Comparison of ENCODE assay signal across 8 cellular contexts in the genomic region with DNA sequence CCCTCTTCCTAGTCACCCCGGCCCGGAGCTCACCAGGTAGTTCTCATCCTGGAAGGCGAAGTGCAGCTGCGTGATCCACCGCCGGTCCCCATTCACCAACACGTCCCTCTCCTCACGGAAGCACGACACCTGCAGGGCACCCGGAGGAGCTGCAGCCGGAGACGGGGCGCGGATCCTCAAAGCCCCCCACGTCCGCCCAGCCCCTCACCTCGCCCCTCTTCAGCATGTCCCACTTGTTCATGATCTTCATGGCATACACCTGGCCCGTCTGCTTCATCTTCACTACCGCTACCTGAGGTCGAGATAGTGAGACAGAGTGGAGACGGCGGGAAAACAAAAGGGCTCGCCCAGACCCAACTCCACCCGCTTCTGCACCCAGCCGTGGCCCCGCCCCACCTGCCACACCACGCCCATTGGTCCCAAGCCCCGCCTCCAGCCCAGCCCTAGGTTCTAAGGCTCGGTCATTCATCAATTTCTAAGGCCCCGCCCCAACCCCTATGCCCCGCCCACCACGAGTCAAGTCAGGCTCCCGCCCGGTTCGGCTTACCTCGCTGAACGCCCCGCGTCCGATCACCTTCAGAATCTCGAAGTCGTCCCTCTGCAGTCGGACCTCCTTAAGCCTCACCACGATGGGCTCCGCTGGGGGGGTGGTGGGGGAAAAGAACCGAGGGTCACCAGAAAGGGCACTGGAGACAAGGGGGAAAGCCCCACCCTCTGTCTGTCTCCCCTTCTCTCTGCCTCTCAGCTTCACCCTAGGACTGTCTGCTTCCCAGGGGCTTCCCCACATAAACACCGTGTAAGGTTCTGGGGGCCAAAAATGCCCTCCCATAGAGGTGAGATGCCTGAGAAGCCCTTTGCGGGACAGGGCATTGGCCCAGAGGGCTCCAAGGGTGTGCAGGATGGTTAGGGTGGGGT. TPM values are rescaled to one million over a fixed set of nuclear protein-coding genes. Genes with fewer than 3 reads are reported as not detected.
DNase-seq lines count a peak whose midpoint lies in the region; ATAC-seq and TF ChIP-seq lines count a peak whose summit lies in the region.

No MANE protein-coding gene starts in this region.

- H3K27ac ChIP-seq in effector memory CD4-positive, alpha-beta T cell (ENCODE audit: insufficient read depth, low read length, poor library complexity, severe bottlenecking): no peak overlapping the region
- peak overlapping the region; percentile 88 for H3K27ac ChIP-seq in muscle layer of colon (ENCODE audit: low read depth, low read length)

- H3K9ac ChIP-seq in muscle layer of colon (ENCODE audit: low read length): peak overlapping the region; percentile 58

- CTCF ChIA-PET in activated CD4-positive, alpha-beta memory T cell treated with anti-CD3 and anti-CD28 coated beads, Interleukin-2, amount 10 ng/mL, durations not matched to agents 7 days and 5 days (lab: Charles Lee): interaction anchor here (0.9 to 1.8 kb wide), 6 partner anchors 10 to 123 kb away, joined by 3 to 52 read pairs (median 8); a partner anchor contains a TSS

- in situ Hi-C loops in GM13977 (cut with MboI; ENCODE audit: low pct_unique_long_range_greater_than_20kb, low sequenced_read_pairs, unreplicated experiment): no loop called here

- peak overlapping the region; percentile 67 for H3K4me3 Mint-ChIP-seq in activated CD4-positive, alpha-beta memory T cell treated with anti-CD3 and anti-CD28 coated beads, Interleukin-2, amount 10 ng/mL, durations not matched to agents 7 days and 5 days
- peak overlapping the region; percentile 79 for H3K4me3 Mint-ChIP-seq in stimulated activated effector memory CD8-positive, alpha-beta T cell treated with anti-CD3 and anti-CD28 coated beads, Interleukin-12 subunit alpha, Interleukin-12 subunit beta, amount 100 ng/mL, for 72 hours

- POLR2A ChIA-PET in activated CD4-positive, alpha-beta memory T cell treated with anti-CD3 and anti-CD28 coated beads, Interleukin-2, amount 10 ng/mL, durations not matched to agents 7 days and 5 days (lab: Charles Lee): interaction anchor here (0.8 to 1.5 kb wide), 4 partner anchors 9 to 48 kb away, joined by 3 to 9 read pairs (median 6); a partner anchor contains a TSS

- TF ChIP-seq CTCF in GM13977 (IDR thresholded peaks at IDR 0.05; ENCODE audit: extremely low read depth, insufficient read depth, missing control alignments): peak; percentile 76

- peak overlapping the region; percentile 8 for H3K4me3 ChIP-seq in effector memory CD4-positive, alpha-beta T cell (ENCODE audit: insufficient read depth, low read depth, low read length, poor library complexity, severe bottlenecking)
- H3K4me3 ChIP-seq in muscle layer of colon (ENCODE audit: low read depth in 1 of 2, low read length in 2 of 2): peak overlapping the region; percentile 87 to 92

- H3K4me1 Mint-ChIP-seq in activated CD4-positive, alpha-beta memory T cell treated with anti-CD3 and anti-CD28 coated beads, Interleukin-2, amount 10 ng/mL, durations not matched to agents 7 days and 5 days: peaks cover 20% of the 10 kb centered on the region
- H3K4me1 Mint-ChIP-seq in stimulated activated effector memory CD8-positive, alpha-beta T cell treated with anti-CD3 and anti-CD28 coated beads, Interleukin-12 subunit alpha, Interleukin-12 subunit beta, amount 100 ng/mL, for 72 hours: peaks cover 26% of the 10 kb centered on the region

- no peaks in the 10 kb centered on the region for H3K9me3 ChIP-seq in effector memory CD4-positive, alpha-beta T cell (ENCODE audit: control insufficient read depth, low read length)
- no peaks in the 10 kb centered on the region for H3K9me3 ChIP-seq in muscle layer of colon (ENCODE audit: low read length)

- peaks cover 14% of the 10 kb centered on the region for H3K4me1 ChIP-seq in effector memory CD4-positive, alpha-beta T cell (ENCODE audit: control insufficient read depth, insufficient read depth, low read length, poor library complexity, severe bottlenecking)
- peaks cover 42% of the 10 kb centered on the region for H3K4me1 ChIP-seq in muscle layer of colon (ENCODE audit: insufficient read depth, low read length)

- peak; percentile 98 for DNase-seq in GM13977 (ENCODE audit: low spot score)
- peak; percentile 86 for DNase-seq in NCI-H345 (lab: John Stamatoyannopoulos, UW)
- DNase-seq in activated CD4-positive, alpha-beta memory T cell treated with anti-CD3 and anti-CD28 coated beads, Interleukin-2, amount 10 ng/mL, durations not matched to agents 7 days and 5 days: peak; percentile 95
- DNase-seq in effector memory CD4-positive, alpha-beta T cell: peak; percentile 73 to 83 (median 75)
- DNase-seq in stimulated activated effector memory CD8-positive, alpha-beta T cell treated with anti-CD3 and anti-CD28 coated beads, Interleukin-12 subunit alpha, Interleukin-12 subunit beta, amount 100 ng/mL, for 72 hours (ENCODE audit: low spot score in 2 of 2): peak; percentile 84 to 97
- DNase-seq in SW 1271 (lab: John Stamatoyannopoulos, UW): no peak

- H3K27ac Mint-ChIP-seq in activated CD4-positive, alpha-beta memory T cell treated with anti-CD3 and anti-CD28 coated beads, Interleukin-2, amount 10 ng/mL, durations not matched to agents 7 days and 5 days: peak overlapping the region; percentile 33
- peak overlapping the region; percentile 82 for H3K27ac Mint-ChIP-seq in stimulated activated effector memory CD8-positive, alpha-beta T cell treated with anti-CD3 and anti-CD28 coated beads, Interleukin-12 subunit alpha, Interleukin-12 subunit beta, amount 100 ng/mL, for 72 hours

- H3K27me3 ChIP-seq in effector memory CD4-positive, alpha-beta T cell (replicated peaks; ENCODE audit: control insufficient read depth, insufficient read depth, low read length, poor library complexity, severe bottlenecking): peaks cover 9% of the 10 kb centered on the region
- no peaks in the 10 kb centered on the region for H3K27me3 ChIP-seq in muscle layer of colon (ENCODE audit: control insufficient read depth in 1 of 2, insufficient read depth in 2 of 2, low read length in 2 of 2)

- H3K36me3 ChIP-seq in effector memory CD4-positive, alpha-beta T cell (ENCODE audit: control insufficient read depth, insufficient read depth, low read length): no peaks in the 10 kb centered on the region
- H3K36me3 ChIP-seq in muscle layer of colon (ENCODE audit: insufficient read depth, low read length): peaks cover 37% of the 10 kb centered on the region

- peaks cover 18% of the 10 kb centered on the region for H3K36me3 Mint-ChIP-seq in activated CD4-positive, alpha-beta memory T cell treated with anti-CD3 and anti-CD28 coated beads, Interleukin-2, amount 10 ng/mL, durations not matched to agents 7 days and 5 days (ENCODE audit: low read depth)
- peaks cover 26% of the 10 kb centered on the region for H3K36me3 Mint-ChIP-seq in stimulated activated effector memory CD8-positive, alpha-beta T cell treated with anti-CD3 and anti-CD28 coated beads, Interleukin-12 subunit alpha, Interleukin-12 subunit beta, amount 100 ng/mL, for 72 hours

- no peaks in the 10 kb centered on the region for H3K9me3 Mint-ChIP-seq in activated CD4-positive, alpha-beta memory T cell treated with anti-CD3 and anti-CD28 coated beads, Interleukin-2, amount 10 ng/mL, durations not matched to agents 7 days and 5 days
- no peaks in the 10 kb centered on the region for H3K9me3 Mint-ChIP-seq in stimulated activated effector memory CD8-positive, alpha-beta T cell treated with anti-CD3 and anti-CD28 coated beads, Interleukin-12 subunit alpha, Interleukin-12 subunit beta, amount 100 ng/mL, for 72 hours

- ATAC-seq in HG02981 (IDR thresholded peaks at IDR 0.05; ENCODE audit: unreplicated experiment): peak; percentile 70
- peak; percentile 92 for ATAC-seq in stimulated activated effector memory CD8-positive, alpha-beta T cell treated with anti-CD3 and anti-CD28 coated beads, Interleukin-12 subunit alpha, Interleukin-12 subunit beta, amount 100 ng/mL, for 72 hours

- H3K27me3 Mint-ChIP-seq in activated CD4-positive, alpha-beta memory T cell treated with anti-CD3 and anti-CD28 coated beads, Interleukin-2, amount 10 ng/mL, durations not matched to agents 7 days and 5 days: peaks cover 8% of the 10 kb centered on the region

RNA-seq across cellular contexts. Expression of a gene that starts 2.8 kb away (rescaled TPM):
- total RNA-seq in activated CD4-positive, alpha-beta memory T cell treated with anti-CD3 and anti-CD28 coated beads, Interleukin-2, amount 10 ng/mL, durations not matched to agents 7 days and 5 days: 10 to 100 TPM; 29.5 to 32.5 TPM

RNA-seq across cellular contexts. Expression of a gene that starts 10.4 kb away (rescaled TPM):
- 1 to 10 TPM; 1.6 to 1.7 TPM for total RNA-seq in activated CD4-positive, alpha-beta memory T cell treated with anti-CD3 and anti-CD28 coated beads, Interleukin-2, amount 10 ng/mL, durations not matched to agents 7 days and 5 days

RNA-seq across cellular contexts. Expression of a gene that starts 13.2 kb away (rescaled TPM):
- total RNA-seq in activated CD4-positive, alpha-beta memory T cell treated with anti-CD3 and anti-CD28 coated beads, Interleukin-2, amount 10 ng/mL, durations not matched to agents 7 days and 5 days: 10 to 100 TPM; 63.1 to 65.4 TPM

RNA-seq across cellular contexts. Expression of a gene that starts 35.6 kb away (rescaled TPM):
- under 1 TPM; 0.25 to 0.30 TPM for total RNA-seq in activated CD4-positive, alpha-beta memory T cell treated with anti-CD3 and anti-CD28 coated beads, Interleukin-2, amount 10 ng/mL, durations not matched to agents 7 days and 5 days

RNA-seq across cellular contexts. Expression of a gene that starts 46.2 kb away (rescaled TPM):
- not detected for total RNA-seq in activated CD4-positive, alpha-beta memory T cell treated with anti-CD3 and anti-CD28 coated beads, Interleukin-2, amount 10 ng/mL, durations not matched to agents 7 days and 5 days

Comparison
In these comparisons a context has a peak if more than half of its experiments do, and no peak if none do; other contexts are left out.
1. DNase-seq: peak in GM13977 (single experiment), NCI-H345 (single experiment), activated CD4-positive, alpha-beta memory T cell treated with anti-CD3 and anti-CD28 coated beads, Interleukin-2, amount 10 ng/mL, durations not matched to agents 7 days and 5 days (single experiment), effector memory CD4-positive, alpha-beta T cell (3 of 3) and stimulated activated effector memory CD8-positive, alpha-beta T cell treated with anti-CD3 and anti-CD28 coated beads, Interleukin-12 subunit alpha, Interleukin-12 subunit beta, amount 100 ng/mL, for 72 hours (2 of 2); none in SW 1271 (0 of 2).